Comparison of ENCODE assay signal across 8 cellular contexts in genomic region chr17:49694847-49695697, GRCh38.
DNase-seq lines count a peak whose midpoint lies in the region; ATAC-seq and TF ChIP-seq lines count a peak whose summit lies in the region.

No MANE protein-coding gene starts in this region.

- ATAC-seq in HG03025 (IDR thresholded peaks at IDR 0.05; ENCODE audit: low FRiP score, unreplicated experiment) = no peak

- TF ChIP-seq CTCF in LNCAP (IDR thresholded peaks at IDR 0.05) = peak; percentile 93

- peak; percentile 67 for DNase-seq in DMS53 (lab: John Stamatoyannopoulos, UW)
- peak; percentile 73 for DNase-seq in T-helper 9 cell
- peak; percentile 48 for DNase-seq in astrocyte of the hippocampus (ENCODE audit: low read depth, low spot score)
- DNase-seq in islet precursor cell = peak; percentile 63
- peak; percentile 56 to 69 (median 56) for DNase-seq in stimulated activated CD4-positive, alpha-beta T cell treated with anti-CD3 and anti-CD28 coated beads, Interleukin-1b, Interleukin-23, amount 100 ng/mL, for 24 hours (ENCODE audit: low read depth in 4 of 4, low spot score in 1 of 4)
- no peak for DNase-seq in SHP77 treated with DMSO at 0.1 percent for 48 hours (lab: John Stamatoyannopoulos, UW)
